In the genomic region with DNA sequence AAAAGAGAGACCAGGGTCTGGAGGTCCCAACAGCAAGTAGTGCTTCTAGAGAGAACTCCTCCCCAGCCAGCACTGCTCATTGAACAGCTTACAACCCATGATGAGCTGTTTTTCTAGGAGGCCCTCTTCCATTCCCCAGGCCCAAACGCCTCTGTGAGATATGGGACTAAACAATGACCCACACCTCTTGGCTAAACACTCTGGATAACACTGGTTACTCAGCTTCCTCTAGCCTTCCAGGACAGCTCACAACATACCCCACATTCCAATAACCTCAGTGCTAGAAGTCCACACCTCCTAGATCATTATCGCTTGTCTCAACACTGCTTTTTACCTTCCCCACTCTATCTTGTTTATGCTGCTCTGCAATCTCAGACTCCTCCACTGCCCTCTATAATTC, we compare ENCODE assay signal across 15 cellular contexts. TPM values are rescaled to one million over a fixed set of nuclear protein-coding genes. Genes with fewer than 3 reads are reported as not detected.
DNase-seq lines count a peak whose midpoint lies in the region; ATAC-seq and TF ChIP-seq lines count a peak whose summit lies in the region.
"Had no signal": no experiment of that assay in that cellular context is flagged by ENCODE, and none has a peak within 500 bp of the region (broad histone marks: within the 10 kb centered on the region; RNA-seq: fewer than 3 reads in every experiment).

No MANE protein-coding gene starts in this region.

- peak overlapping the region; percentile 93 for H3K27ac ChIP-seq in RWPE2 (ENCODE audit: poor library complexity, severe bottlenecking)
- H3K27ac ChIP-seq: neutrophil had no signal

- H3K36me3 Mint-ChIP-seq in stimulated activated memory B cell treated with anti-CD40 and anti-IgM and Interleukin-4, amounts not matched to agents 10 μg/mL and 1 μg/mL and 100 μg/mL, for 72 hours, result peaks cover 4% of the 10 kb centered on the region

- H3K27me3 ChIP-seq in RWPE2 (ENCODE audit: insufficient read depth, poor library complexity, severe bottlenecking), result no peaks in the 10 kb centered on the region
- H3K27me3 ChIP-seq in skeletal muscle satellite cell (ENCODE audit: control insufficient read depth, insufficient read depth, low read length), result no peaks in the 10 kb centered on the region
- H3K27me3 ChIP-seq: neutrophil had no signal

- peak overlapping the region; percentile 26 for H3K9ac ChIP-seq in skeletal muscle satellite cell (ENCODE audit: low read depth, low read length)

- H3K4me2 ChIP-seq in skeletal muscle satellite cell (ENCODE audit: low read length), result peak overlapping the region; percentile 62

- H3K4me3 ChIP-seq in RWPE2 (ENCODE audit: severe bottlenecking) (no peak overlapping the region), fibroblast of mammary gland (ENCODE audit: control insufficient read depth, low read depth, low read length) (no peak overlapping the region), skeletal muscle satellite cell (ENCODE audit: low read length) (no peak overlapping the region)

- no peak overlapping the region for H3K27ac Mint-ChIP-seq in stimulated activated memory B cell treated with anti-CD40 and anti-IgM and Interleukin-4, amounts not matched to agents 10 μg/mL and 1 μg/mL and 100 μg/mL, for 72 hours
- H3K27ac Mint-ChIP-seq: stimulated activated naive B cell treated with anti-CD40 and anti-IgM and Interleukin-4, amounts not matched to agents 10 μg/mL and 1 μg/mL and 100 μg/mL, for 72 hours had no signal

- no peaks in the 10 kb centered on the region for H3K27me3 Mint-ChIP-seq in stimulated activated memory B cell treated with anti-CD40 and anti-IgM and Interleukin-4, amounts not matched to agents 10 μg/mL and 1 μg/mL and 100 μg/mL, for 72 hours
- H3K27me3 Mint-ChIP-seq: stimulated activated naive B cell treated with anti-CD40 and anti-IgM and Interleukin-4, amounts not matched to agents 10 μg/mL and 1 μg/mL and 100 μg/mL, for 72 hours had no signal

- no peak overlapping the region for H3K4me3 Mint-ChIP-seq in stimulated activated memory B cell treated with anti-CD40 and anti-IgM and Interleukin-4, amounts not matched to agents 10 μg/mL and 1 μg/mL and 100 μg/mL, for 72 hours
- H3K4me3 Mint-ChIP-seq: stimulated activated naive B cell treated with anti-CD40 and anti-IgM and Interleukin-4, amounts not matched to agents 10 μg/mL and 1 μg/mL and 100 μg/mL, for 72 hours had no signal

- H3K4me1 ChIP-seq in RWPE2 (ENCODE audit: insufficient read depth, poor library complexity, severe bottlenecking) (peaks cover 27% of the 10 kb centered on the region), skeletal muscle satellite cell (ENCODE audit: control insufficient read depth, insufficient read depth, low read length) (peaks cover 35% of the 10 kb centered on the region)

- DNase-seq in HCEC 1CT (peak; percentile 77), RWPE2 (ENCODE audit: low spot score) (peak; percentile 45), fibroblast of mammary gland (ENCODE audit: low read depth) (peak; percentile 57), HuH-7 (ENCODE audit: low spot score) (no peak)
- no peak for DNase-seq in stimulated activated naive CD4-positive, alpha-beta T cell (lab: John Stamatoyannopoulos, UW)
- DNase-seq: activated CD8-positive, alpha-beta memory T cell treated with anti-CD3 and anti-CD28 coated beads, Interleukin-2, amount 50 U/mL, for 48 hours; aorta; erythroblast; NCI-H187 treated with DMSO at 0.1 percent for 48 hours; stimulated activated CD4-positive, alpha-beta T cell treated with anti-CD3 and anti-CD28 coated beads, Interleukin-1b, Interleukin-23, amount 100 ng/mL, for 48 hours; stimulated activated naive B cell treated with anti-CD40 and anti-IgM and Interleukin-4, amounts not matched to agents 10 μg/mL and 1 μg/mL and 100 μg/mL, for 72 hours had no signal

- TF ChIP-seq CTCF in RWPE2 (IDR thresholded peaks at IDR 0.05; ENCODE audit: poor library complexity, severe bottlenecking) (no peak), fibroblast of mammary gland (conservative IDR thresholded peaks at IDR 0.05; ENCODE audit: control insufficient read depth, insufficient read depth, low read depth, low read length) (no peak)

- ATAC-seq in RWPE2 (ENCODE audit: low read depth) (peak; percentile 99), GM19324 (IDR thresholded peaks at IDR 0.05; ENCODE audit: low FRiP score, unreplicated experiment) (no peak)
- no peak for ATAC-seq in stimulated activated memory B cell treated with anti-CD40 and anti-IgM and Interleukin-4, amounts not matched to agents 10 μg/mL and 1 μg/mL and 100 μg/mL, for 72 hours
- ATAC-seq: stimulated activated naive B cell treated with anti-CD40 and anti-IgM and Interleukin-4, amounts not matched to agents 10 μg/mL and 1 μg/mL and 100 μg/mL, for 72 hours had no signal

- H3K36me3 ChIP-seq in RWPE2 (ENCODE audit: low read depth) (no peaks in the 10 kb centered on the region), skeletal muscle satellite cell (ENCODE audit: insufficient read depth, low read length) (no peaks in the 10 kb centered on the region)
- H3K36me3 ChIP-seq: neutrophil had no signal

- no peaks in the 10 kb centered on the region for H3K9me3 ChIP-seq in RWPE2 (ENCODE audit: severe bottlenecking)
- H3K9me3 ChIP-seq in skeletal muscle satellite cell (replicated peaks; ENCODE audit: low read length), result no peaks in the 10 kb centered on the region
- H3K9me3 ChIP-seq: neutrophil had no signal

- no peaks in the 10 kb centered on the region for H3K9me3 Mint-ChIP-seq in stimulated activated memory B cell treated with anti-CD40 and anti-IgM and Interleukin-4, amounts not matched to agents 10 μg/mL and 1 μg/mL and 100 μg/mL, for 72 hours
- H3K9me3 Mint-ChIP-seq: stimulated activated naive B cell treated with anti-CD40 and anti-IgM and Interleukin-4, amounts not matched to agents 10 μg/mL and 1 μg/mL and 100 μg/mL, for 72 hours had no signal

- H3K4me1 Mint-ChIP-seq in stimulated activated memory B cell treated with anti-CD40 and anti-IgM and Interleukin-4, amounts not matched to agents 10 μg/mL and 1 μg/mL and 100 μg/mL, for 72 hours, result no peaks in the 10 kb centered on the region
- H3K4me1 Mint-ChIP-seq: stimulated activated naive B cell treated with anti-CD40 and anti-IgM and Interleukin-4, amounts not matched to agents 10 μg/mL and 1 μg/mL and 100 μg/mL, for 72 hours had no signal

RNA-seq across cellular contexts. Expression of a gene that starts 35.4 kb away (rescaled TPM):
- 18.1 and 18.5 TPM in 2 replicates for total RNA-seq in skeletal muscle satellite cell (2012; rRNA removed)

Comparison
In these comparisons a context has a peak if more than half of its experiments do, and no peak if none do; other contexts are left out.
1. DNase-seq: peak in HCEC 1CT (single experiment), RWPE2 (single experiment) and fibroblast of mammary gland (single experiment); none in stimulated activated naive CD4-positive, alpha-beta T cell (0 of 6) and HuH-7 (single experiment).